21 cellular contexts compared by ENCODE assay signal in the genomic region with DNA sequence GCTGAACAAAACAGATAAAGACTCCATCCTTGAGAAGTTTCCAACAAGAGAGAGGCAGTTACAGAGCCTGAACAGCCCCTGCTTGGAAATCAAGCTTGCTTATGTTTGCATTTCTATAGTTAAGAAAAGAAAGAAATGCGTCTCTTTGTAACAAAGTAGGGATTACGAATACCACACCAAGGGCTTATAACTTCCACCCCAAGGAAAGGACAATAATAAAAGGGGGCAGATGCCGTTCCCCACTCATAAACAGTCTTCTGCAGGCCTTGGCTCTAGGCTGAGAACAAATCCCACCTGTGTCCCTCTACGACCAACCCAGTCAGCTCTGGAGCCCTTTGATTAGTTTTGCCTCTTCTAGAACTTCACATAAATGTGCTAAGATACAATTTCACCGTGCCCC.
"Had no signal": no experiment of that assay in that cellular context is flagged by ENCODE, and none has a peak within 500 bp of the region (broad histone marks: within the 10 kb centered on the region; RNA-seq: fewer than 3 reads in every experiment).

No MANE protein-coding gene starts in this region.

- H3K4me3 ChIP-seq: SK-N-MC had no signal

- H3K27ac ChIP-seq: SK-N-MC, VCaP had no signal

- H3K9me3 Mint-ChIP-seq: activated CD8-positive, alpha-beta T cell treated with anti-CD3 and anti-CD28 coated beads for 36 hours; activated naive CD4-positive, alpha-beta T cell treated with anti-CD3 and anti-CD28 coated beads, Interleukin-2, amount 50 U/mL, for 24 hours; activated T-cell treated with anti-CD3 and anti-CD28 coated beads, Interleukin-2, amount 50 U/mL, for 72 hours; T-cell had no signal

- H3K27ac Mint-ChIP-seq: activated CD8-positive, alpha-beta T cell treated with anti-CD3 and anti-CD28 coated beads for 36 hours; activated naive CD4-positive, alpha-beta T cell treated with anti-CD3 and anti-CD28 coated beads, Interleukin-2, amount 50 U/mL, for 24 hours; activated T-cell treated with anti-CD3 and anti-CD28 coated beads, Interleukin-2, amount 50 U/mL, for 72 hours had no signal

- H3K27me3 Mint-ChIP-seq: activated CD8-positive, alpha-beta T cell treated with anti-CD3 and anti-CD28 coated beads for 36 hours; activated naive CD4-positive, alpha-beta T cell treated with anti-CD3 and anti-CD28 coated beads, Interleukin-2, amount 50 U/mL, for 24 hours had no signal

- ATAC-seq: activated CD8-positive, alpha-beta T cell treated with anti-CD3 and anti-CD28 coated beads for 36 hours; activated T-cell treated with anti-CD3 and anti-CD28 coated beads, Interleukin-2, amount 50 U/mL, for 72 hours; Panc1; Right ventricle myocardium inferior had no signal

- DNase-seq: activated CD4-positive, CD25-positive, alpha-beta regulatory T cell; activated CD8-positive, alpha-beta memory T cell treated with anti-CD3 and anti-CD28 coated beads, Interleukin-2, amount 50 U/mL, for 4 hours; activated CD8-positive, alpha-beta T cell treated with anti-CD3 and anti-CD28 coated beads for 36 hours; activated T-cell treated with anti-CD3 and anti-CD28 coated beads, Interleukin-2, amount 50 U/mL, for 72 hours; cerebellar nuclear complex; Karpas-422; MM.1S; NCI-H1105; NCI-H1436; NCI-H1694 treated with DMSO at 0.1 percent for 48 hours; NCI-H2029 treated with DMSO at 0.1 percent for 48 hours; NCI-H345; NCI-H510A; NK-92 treated with Interleukin-12 subunit alpha and Interleukin-12 subunit beta, amount 100 ng/mL, for 24 hours; RPMI8226; T-cell had no signal

- H3K4me3 Mint-ChIP-seq: activated CD8-positive, alpha-beta T cell treated with anti-CD3 and anti-CD28 coated beads for 36 hours; activated naive CD4-positive, alpha-beta T cell treated with anti-CD3 and anti-CD28 coated beads, Interleukin-2, amount 50 U/mL, for 24 hours; activated T-cell treated with anti-CD3 and anti-CD28 coated beads, Interleukin-2, amount 50 U/mL, for 72 hours; T-cell had no signal
